ENCODE assay signal across 21 cellular contexts in the genomic region with DNA sequence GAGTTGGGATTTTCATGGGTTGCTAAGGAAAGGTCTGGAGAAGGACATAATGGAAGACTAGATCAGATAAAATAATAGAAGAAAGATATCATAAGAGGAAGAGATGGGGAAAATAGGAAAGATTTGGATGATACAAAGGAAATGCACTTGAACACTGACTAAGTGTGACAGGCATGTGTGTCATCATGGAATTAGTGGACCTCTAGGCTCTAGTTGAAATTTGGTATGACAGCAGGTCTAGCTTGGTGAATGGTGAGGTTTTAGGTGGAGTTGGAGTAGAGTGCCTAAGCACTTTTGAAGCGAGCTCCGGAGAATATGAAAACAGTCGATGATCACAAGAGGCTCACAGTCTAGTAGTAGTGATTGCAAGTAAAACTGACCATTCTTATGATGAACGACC.
"Had no signal": no experiment of that assay in that cellular context is flagged by ENCODE, and none has a peak within 500 bp of the region (broad histone marks: within the 10 kb centered on the region; RNA-seq: fewer than 3 reads in every experiment).

No MANE protein-coding gene starts in this region.

- H3K9me3 ChIP-seq: ovary, prostate gland, upper lobe of left lung had no signal

- H3K9me3 Mint-ChIP-seq: activated naive CD8-positive, alpha-beta T cell treated with anti-CD3 and anti-CD28 coated beads for 36 hours had no signal

- H3K4me3 ChIP-seq: cardiac muscle cell, ovary, prostate gland, spleen, upper lobe of left lung had no signal

- ATAC-seq: left lobe of liver; naive thymus-derived CD8-positive, alpha-beta T cell; T-helper 17 cell had no signal

- H3K36me3 ChIP-seq: cardiac muscle cell, ovary, prostate gland, spleen, upper lobe of left lung had no signal

- H3K4me3 Mint-ChIP-seq: activated CD4-positive, alpha-beta memory T cell treated with anti-CD3 and anti-CD28 coated beads for 36 hours; activated naive CD8-positive, alpha-beta T cell treated with anti-CD3 and anti-CD28 coated beads for 36 hours; endodermal cell; mesothelial cell of epicardium; naive thymus-derived CD8-positive, alpha-beta T cell; T-helper 17 cell had no signal

- H3K27ac ChIP-seq: cardiac muscle cell, ovary, prostate gland, spleen, upper lobe of left lung had no signal

- H3K4me1 ChIP-seq: prostate gland, spleen, upper lobe of left lung had no signal

- H3K36me3 Mint-ChIP-seq: activated CD4-positive, alpha-beta memory T cell treated with anti-CD3 and anti-CD28 coated beads for 36 hours; activated naive CD8-positive, alpha-beta T cell treated with anti-CD3 and anti-CD28 coated beads for 36 hours; naive thymus-derived CD8-positive, alpha-beta T cell had no signal

- DNase-seq: activated CD4-positive, alpha-beta memory T cell treated with anti-CD3 and anti-CD28 coated beads for 36 hours; activated CD4-positive, alpha-beta T cell treated with anti-CD3 and anti-CD28 coated beads for 4 hours; activated CD4-positive, CD25-positive, alpha-beta regulatory T cell; activated naive CD4-positive, alpha-beta T cell treated with Interleukin-2 at 50 U/mL for 16 hours; activated naive CD8-positive, alpha-beta T cell treated with anti-CD3 and anti-CD28 coated beads for 36 hours; activated T-cell treated with anti-CD3 and anti-CD28 coated beads, Interleukin-2, amount 50 U/mL, for 48 hours; amniotic stem cell; cortex of kidney; endodermal cell; foreskin melanocyte; naive thymus-derived CD8-positive, alpha-beta T cell; ovary; spleen; stimulated activated CD4-positive, alpha-beta T cell treated with anti-CD3 and anti-CD28 coated beads, Interleukin-4, amount 100 ng/mL, for 1 hour; stimulated activated naive CD4-positive, alpha-beta T cell treated with Interleukin-2 at 50 U/mL for 16 hours; T-helper 17 cell; upper lobe of left lung had no signal

- H3K27ac Mint-ChIP-seq: activated CD4-positive, alpha-beta memory T cell treated with anti-CD3 and anti-CD28 coated beads for 36 hours; activated naive CD8-positive, alpha-beta T cell treated with anti-CD3 and anti-CD28 coated beads for 36 hours; endodermal cell; mesothelial cell of epicardium; naive thymus-derived CD8-positive, alpha-beta T cell; T-helper 17 cell had no signal

- H3K27me3 Mint-ChIP-seq: activated naive CD8-positive, alpha-beta T cell treated with anti-CD3 and anti-CD28 coated beads for 36 hours had no signal

- H3K27me3 ChIP-seq: cardiac muscle cell, ovary, spleen, upper lobe of left lung had no signal

- H3K4me1 Mint-ChIP-seq: activated naive CD8-positive, alpha-beta T cell treated with anti-CD3 and anti-CD28 coated beads for 36 hours; endodermal cell; naive thymus-derived CD8-positive, alpha-beta T cell; T-helper 17 cell had no signal
